Comparison of ENCODE assay signal across 1 cellular context in genomic region chr4:127888559-127888958, GRCh38.
TF ChIP-seq lines count a peak whose summit lies in the region.

No MANE protein-coding gene starts in this region.

TF ChIP-seq in GM12878, 131 proteins besides CTCF, POLR2A, EP300 and RAD21 (continued from another document):
- TF ChIP-seq, protein P1, sequence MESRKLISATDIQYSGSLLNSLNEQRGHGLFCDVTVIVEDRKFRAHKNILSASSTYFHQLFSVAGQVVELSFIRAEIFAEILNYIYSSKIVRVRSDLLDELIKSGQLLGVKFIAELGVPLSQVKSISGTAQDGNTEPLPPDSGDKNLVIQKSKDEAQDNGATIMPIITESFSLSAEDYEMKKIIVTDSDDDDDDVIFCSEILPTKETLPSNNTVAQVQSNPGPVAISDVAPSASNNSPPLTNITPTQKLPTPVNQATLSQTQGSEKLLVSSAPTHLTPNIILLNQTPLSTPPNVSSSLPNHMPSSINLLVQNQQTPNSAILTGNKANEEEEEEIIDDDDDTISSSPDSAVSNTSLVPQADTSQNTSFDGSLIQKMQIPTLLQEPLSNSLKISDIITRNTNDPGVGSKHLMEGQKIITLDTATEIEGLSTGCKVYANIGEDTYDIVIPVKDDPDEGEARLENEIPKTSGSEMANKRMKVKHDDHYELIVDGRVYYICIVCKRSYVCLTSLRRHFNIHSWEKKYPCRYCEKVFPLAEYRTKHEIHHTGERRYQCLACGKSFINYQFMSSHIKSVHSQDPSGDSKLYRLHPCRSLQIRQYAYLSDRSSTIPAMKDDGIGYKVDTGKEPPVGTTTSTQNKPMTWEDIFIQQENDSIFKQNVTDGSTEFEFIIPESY (IDR thresholded peaks at IDR 0.05) = no peak
- TF ChIP-seq RCOR1 (conservative IDR thresholded peaks at IDR 0.05; ENCODE audit: low read depth, low read length) (no peak), TAF1 (IDR thresholded peaks at IDR 0.05; ENCODE audit: borderline replicate concordance, low read depth, low read length) (no peak), SREBF2 (IDR thresholded peaks at IDR 0.05; ENCODE audit: low read length) (no peak), STAT3 (IDR thresholded peaks at IDR 0.05; ENCODE audit: low read depth, low read length) (no peak), CREM (IDR thresholded peaks at IDR 0.05; ENCODE audit: low read depth) (no peak), FOS (IDR thresholded peaks at IDR 0.05; ENCODE audit: borderline replicate concordance, extremely low read depth, insufficient read length) (no peak), RUNX3 (IDR thresholded peaks at IDR 0.05; ENCODE audit: low read length) (no peak), ASH2L (IDR thresholded peaks at IDR 0.05; ENCODE audit: borderline replicate concordance, low read depth) (no peak), GABPA (IDR thresholded peaks at IDR 0.05; ENCODE audit: low read depth) (no peak), CHD4 (IDR thresholded peaks at IDR 0.05) (no peak), ZNF687 (IDR thresholded peaks at IDR 0.05) (no peak), TCF3 (IDR thresholded peaks at IDR 0.05; ENCODE audit: borderline replicate concordance, insufficient read depth, low read depth, low read length) (no peak), IRF4 (IDR thresholded peaks at IDR 0.05; ENCODE audit: low read depth, low read length) (no peak), ZNF24 (IDR thresholded peaks at IDR 0.05) (no peak)
- TF ChIP-seq, protein P2, sequence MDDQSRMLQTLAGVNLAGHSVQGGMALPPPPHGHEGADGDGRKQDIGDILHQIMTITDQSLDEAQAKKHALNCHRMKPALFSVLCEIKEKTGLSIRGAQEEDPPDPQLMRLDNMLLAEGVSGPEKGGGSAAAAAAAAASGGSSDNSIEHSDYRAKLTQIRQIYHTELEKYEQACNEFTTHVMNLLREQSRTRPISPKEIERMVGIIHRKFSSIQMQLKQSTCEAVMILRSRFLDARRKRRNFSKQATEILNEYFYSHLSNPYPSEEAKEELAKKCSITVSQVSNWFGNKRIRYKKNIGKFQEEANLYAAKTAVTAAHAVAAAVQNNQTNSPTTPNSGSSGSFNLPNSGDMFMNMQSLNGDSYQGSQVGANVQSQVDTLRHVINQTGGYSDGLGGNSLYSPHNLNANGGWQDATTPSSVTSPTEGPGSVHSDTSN (IDR thresholded peaks at IDR 0.05; ENCODE audit: insufficient replicate concordance, low read depth, low read length) = no peak
- TF ChIP-seq, protein P3, sequence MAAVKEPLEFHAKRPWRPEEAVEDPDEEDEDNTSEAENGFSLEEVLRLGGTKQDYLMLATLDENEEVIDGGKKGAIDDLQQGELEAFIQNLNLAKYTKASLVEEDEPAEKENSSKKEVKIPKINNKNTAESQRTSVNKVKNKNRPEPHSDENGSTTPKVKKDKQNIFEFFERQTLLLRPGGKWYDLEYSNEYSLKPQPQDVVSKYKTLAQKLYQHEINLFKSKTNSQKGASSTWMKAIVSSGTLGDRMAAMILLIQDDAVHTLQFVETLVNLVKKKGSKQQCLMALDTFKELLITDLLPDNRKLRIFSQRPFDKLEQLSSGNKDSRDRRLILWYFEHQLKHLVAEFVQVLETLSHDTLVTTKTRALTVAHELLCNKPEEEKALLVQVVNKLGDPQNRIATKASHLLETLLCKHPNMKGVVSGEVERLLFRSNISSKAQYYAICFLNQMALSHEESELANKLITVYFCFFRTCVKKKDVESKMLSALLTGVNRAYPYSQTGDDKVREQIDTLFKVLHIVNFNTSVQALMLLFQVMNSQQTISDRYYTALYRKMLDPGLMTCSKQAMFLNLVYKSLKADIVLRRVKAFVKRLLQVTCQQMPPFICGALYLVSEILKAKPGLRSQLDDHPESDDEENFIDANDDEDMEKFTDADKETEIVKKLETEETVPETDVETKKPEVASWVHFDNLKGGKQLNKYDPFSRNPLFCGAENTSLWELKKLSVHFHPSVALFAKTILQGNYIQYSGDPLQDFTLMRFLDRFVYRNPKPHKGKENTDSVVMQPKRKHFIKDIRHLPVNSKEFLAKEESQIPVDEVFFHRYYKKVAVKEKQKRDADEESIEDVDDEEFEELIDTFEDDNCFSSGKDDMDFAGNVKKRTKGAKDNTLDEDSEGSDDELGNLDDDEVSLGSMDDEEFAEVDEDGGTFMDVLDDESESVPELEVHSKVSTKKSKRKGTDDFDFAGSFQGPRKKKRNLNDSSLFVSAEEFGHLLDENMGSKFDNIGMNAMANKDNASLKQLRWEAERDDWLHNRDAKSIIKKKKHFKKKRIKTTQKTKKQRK (IDR thresholded peaks at IDR 0.05; ENCODE audit: low read depth, low read length) = no peak
TF ChIP-seq in GM12878: peak in this region for 0.
